In the genomic region with DNA sequence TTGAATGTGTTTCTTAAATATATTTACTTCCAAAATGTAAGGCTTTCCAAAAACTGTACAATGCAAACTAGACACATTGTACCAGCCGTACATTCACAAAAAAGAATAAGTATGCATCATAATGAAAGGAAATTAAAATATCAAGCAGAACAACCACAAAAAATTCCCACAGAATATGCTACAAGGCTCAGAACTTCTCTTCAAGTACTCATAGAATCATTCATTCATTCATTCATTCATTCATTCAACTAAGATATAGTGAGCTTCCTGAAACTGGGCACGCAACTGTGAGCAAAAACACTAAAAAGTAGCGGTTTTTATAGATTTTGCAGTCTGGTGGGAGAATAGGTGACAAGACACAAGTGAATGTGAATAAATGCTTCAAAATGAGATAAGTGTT, we compare ENCODE assay signal across 29 cellular contexts.
"Had no signal": no experiment of that assay in that cellular context is flagged by ENCODE, and none has a peak within 500 bp of the region (broad histone marks: within the 10 kb centered on the region; RNA-seq: fewer than 3 reads in every experiment).

No MANE protein-coding gene starts in this region.

- H3K9me3 ChIP-seq: stomach, suprapubic skin, testis, thoracic aorta, thyroid gland, tibial artery, tibial nerve, transverse colon, upper lobe of left lung, upper lobe of right lung, uterus, vagina had no signal

- H3K4me3 Mint-ChIP-seq: stimulated activated effector memory CD8-positive, alpha-beta T cell treated with anti-CD3 and anti-CD28 coated beads, Interleukin-12 subunit alpha, Interleukin-12 subunit beta, amount 100 ng/mL, for 72 hours; stimulated activated memory B cell treated with anti-CD40 and anti-IgM and Interleukin-4, amounts not matched to agents 10 μg/mL and 1 μg/mL and 100 μg/mL, for 72 hours; stimulated activated naive B cell treated with anti-CD40 and anti-IgM and Interleukin-4, amounts not matched to agents 10 μg/mL and 1 μg/mL and 100 μg/mL, for 72 hours; stimulated activated naive CD8-positive, alpha-beta T cell treated with anti-CD3 and anti-CD28 coated beads, Interleukin-15, amount 100 ng/mL, for 72 hours; stimulated activated naive CD8-positive, alpha-beta T cell treated with anti-CD3 and anti-CD28 coated beads, Interleukin-15, Interleukin-2, amounts not matched to agents 100 ng/mL and 50 ng/mL, for 24 hours; type B pancreatic cell had no signal

- DNase-seq: stimulated activated CD4-positive, alpha-beta T cell treated with anti-CD3 and anti-CD28 coated beads, Interleukin-2, amount 100 ng/mL, for 48 hours; stimulated activated CD4-positive, alpha-beta T cell treated with anti-CD3 and anti-CD28 coated beads, Interleukin-4, amount 100 ng/mL, for 1 hour; stimulated activated CD4-positive, alpha-beta T cell treated with anti-CD3 and anti-CD28 coated beads, Interleukin-4, amount 100 ng/mL, for 24 hours; stimulated activated CD4-positive, alpha-beta T cell treated with anti-CD3 and anti-CD28 coated beads, Interleukin-4, amount 100 ng/mL, for 4 hours; stimulated activated CD8-positive, alpha-beta memory T cell treated with anti-CD3 and anti-CD28 coated beads, Interleukin-4, amount 100 ng/mL, for 48 hours; stimulated activated naive B cell treated with anti-CD40 and anti-IgM and Interleukin-4, amounts not matched to agents 10 μg/mL and 1 μg/mL and 100 μg/mL, for 72 hours; stimulated activated naive CD4-positive, alpha-beta T cell; stimulated activated naive CD4-positive, alpha-beta T cell treated with Interleukin-2 at 50 U/mL for 16 hours; stimulated activated naive CD8-positive, alpha-beta T cell treated with anti-CD3 and anti-CD28 coated beads, Interleukin-15, amount 100 ng/mL, for 72 hours; stimulated activated naive CD8-positive, alpha-beta T cell treated with anti-CD3 and anti-CD28 coated beads, Interleukin-15, Interleukin-2, amounts not matched to agents 100 U/mL and 50 U/mL, for 24 hours; stomach; substantia nigra; testis; thyroid gland; tibial artery; transverse colon; trophoblast cell; upper lobe of right lung; uterus had no signal

- H3K27ac ChIP-seq: stomach, suprapubic skin, testis, thoracic aorta, thyroid gland, tibial artery, tibial nerve, transverse colon, upper lobe of left lung, upper lobe of right lung, uterus, vagina had no signal

- H3K4me1 Mint-ChIP-seq: stimulated activated effector memory CD8-positive, alpha-beta T cell treated with anti-CD3 and anti-CD28 coated beads, Interleukin-12 subunit alpha, Interleukin-12 subunit beta, amount 100 ng/mL, for 72 hours; stimulated activated memory B cell treated with anti-CD40 and anti-IgM and Interleukin-4, amounts not matched to agents 10 μg/mL and 1 μg/mL and 100 μg/mL, for 72 hours; stimulated activated naive B cell treated with anti-CD40 and anti-IgM and Interleukin-4, amounts not matched to agents 10 μg/mL and 1 μg/mL and 100 μg/mL, for 72 hours; stimulated activated naive CD8-positive, alpha-beta T cell treated with anti-CD3 and anti-CD28 coated beads, Interleukin-15, amount 100 ng/mL, for 72 hours had no signal

- FAIRE-seq: urothelium cell line had no signal

- H3K27ac Mint-ChIP-seq: stimulated activated effector memory CD8-positive, alpha-beta T cell treated with anti-CD3 and anti-CD28 coated beads, Interleukin-12 subunit alpha, Interleukin-12 subunit beta, amount 100 ng/mL, for 72 hours; stimulated activated memory B cell treated with anti-CD40 and anti-IgM and Interleukin-4, amounts not matched to agents 10 μg/mL and 1 μg/mL and 100 μg/mL, for 72 hours; stimulated activated naive B cell treated with anti-CD40 and anti-IgM and Interleukin-4, amounts not matched to agents 10 μg/mL and 1 μg/mL and 100 μg/mL, for 72 hours; stimulated activated naive CD8-positive, alpha-beta T cell treated with anti-CD3 and anti-CD28 coated beads, Interleukin-15, amount 100 ng/mL, for 72 hours; stimulated activated naive CD8-positive, alpha-beta T cell treated with anti-CD3 and anti-CD28 coated beads, Interleukin-15, Interleukin-2, amounts not matched to agents 100 ng/mL and 50 ng/mL, for 24 hours; type B pancreatic cell had no signal

- ATAC-seq: stimulated activated effector memory CD8-positive, alpha-beta T cell treated with anti-CD3 and anti-CD28 coated beads, Interleukin-12 subunit alpha, Interleukin-12 subunit beta, amount 100 ng/mL, for 72 hours; stimulated activated memory B cell treated with anti-CD40 and anti-IgM and Interleukin-4, amounts not matched to agents 10 μg/mL and 1 μg/mL and 100 μg/mL, for 72 hours; stimulated activated naive B cell treated with anti-CD40 and anti-IgM and Interleukin-4, amounts not matched to agents 10 μg/mL and 1 μg/mL and 100 μg/mL, for 72 hours; stimulated activated naive CD8-positive, alpha-beta T cell treated with anti-CD3 and anti-CD28 coated beads, Interleukin-15, amount 100 ng/mL, for 72 hours; stimulated activated naive CD8-positive, alpha-beta T cell treated with anti-CD3 and anti-CD28 coated beads, Interleukin-15, Interleukin-2, amounts not matched to agents 100 U/mL and 50 U/mL, for 24 hours; upper lobe of right lung had no signal

- H3K4me1 ChIP-seq: stomach, suprapubic skin, testis, thyroid gland, tibial nerve, transverse colon, upper lobe of left lung, upper lobe of right lung, uterus, vagina had no signal

- H3K36me3 ChIP-seq: stomach, suprapubic skin, thoracic aorta, thyroid gland, tibial artery, tibial nerve, transverse colon, upper lobe of left lung, upper lobe of right lung, uterus, vagina had no signal

- H3K36me3 Mint-ChIP-seq: stimulated activated effector memory CD8-positive, alpha-beta T cell treated with anti-CD3 and anti-CD28 coated beads, Interleukin-12 subunit alpha, Interleukin-12 subunit beta, amount 100 ng/mL, for 72 hours; stimulated activated memory B cell treated with anti-CD40 and anti-IgM and Interleukin-4, amounts not matched to agents 10 μg/mL and 1 μg/mL and 100 μg/mL, for 72 hours; stimulated activated naive B cell treated with anti-CD40 and anti-IgM and Interleukin-4, amounts not matched to agents 10 μg/mL and 1 μg/mL and 100 μg/mL, for 72 hours; type B pancreatic cell had no signal

- H3K27me3 Mint-ChIP-seq: stimulated activated memory B cell treated with anti-CD40 and anti-IgM and Interleukin-4, amounts not matched to agents 10 μg/mL and 1 μg/mL and 100 μg/mL, for 72 hours; stimulated activated naive B cell treated with anti-CD40 and anti-IgM and Interleukin-4, amounts not matched to agents 10 μg/mL and 1 μg/mL and 100 μg/mL, for 72 hours; stimulated activated naive CD8-positive, alpha-beta T cell treated with anti-CD3 and anti-CD28 coated beads, Interleukin-15, amount 100 ng/mL, for 72 hours; stimulated activated naive CD8-positive, alpha-beta T cell treated with anti-CD3 and anti-CD28 coated beads, Interleukin-15, Interleukin-2, amounts not matched to agents 100 ng/mL and 50 ng/mL, for 24 hours had no signal

- H3K9me3 Mint-ChIP-seq: type B pancreatic cell had no signal

- H3K27me3 ChIP-seq: suprapubic skin, testis, thyroid gland, tibial artery, tibial nerve, transverse colon, upper lobe of left lung, upper lobe of right lung, uterus, vagina had no signal

- H3K4me3 ChIP-seq: stomach, suprapubic skin, testis, thoracic aorta, thyroid gland, tibial artery, tibial nerve, transverse colon, upper lobe of left lung, upper lobe of right lung, uterus, vagina had no signal
